ENCODE assay signal across 1 cellular context in the genomic region with DNA sequence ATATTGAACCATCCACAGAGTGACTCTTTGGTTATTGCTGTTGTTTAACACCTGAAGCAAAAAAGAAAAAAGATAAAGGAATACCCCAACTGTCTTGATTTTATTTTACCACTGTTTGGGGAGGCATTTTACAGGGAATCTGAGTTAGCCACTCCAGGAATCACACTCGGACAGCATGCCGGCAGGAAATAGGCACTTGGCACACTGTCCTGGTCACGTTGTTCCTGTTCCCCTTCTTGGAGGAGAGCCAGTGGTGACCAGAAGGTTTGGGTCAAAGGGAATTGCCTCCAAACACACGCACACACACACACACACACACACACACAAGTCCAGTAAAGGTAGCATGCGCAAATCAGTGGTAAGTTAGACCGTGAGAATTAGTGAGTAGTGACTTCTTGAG.
TF ChIP-seq lines count a peak whose summit lies in the region.

No MANE protein-coding gene starts in this region.

TF ChIP-seq in liver, 16 proteins besides CTCF, POLR2A, EP300 and RAD21 (continued from another document):
- TF ChIP-seq, protein P1, sequence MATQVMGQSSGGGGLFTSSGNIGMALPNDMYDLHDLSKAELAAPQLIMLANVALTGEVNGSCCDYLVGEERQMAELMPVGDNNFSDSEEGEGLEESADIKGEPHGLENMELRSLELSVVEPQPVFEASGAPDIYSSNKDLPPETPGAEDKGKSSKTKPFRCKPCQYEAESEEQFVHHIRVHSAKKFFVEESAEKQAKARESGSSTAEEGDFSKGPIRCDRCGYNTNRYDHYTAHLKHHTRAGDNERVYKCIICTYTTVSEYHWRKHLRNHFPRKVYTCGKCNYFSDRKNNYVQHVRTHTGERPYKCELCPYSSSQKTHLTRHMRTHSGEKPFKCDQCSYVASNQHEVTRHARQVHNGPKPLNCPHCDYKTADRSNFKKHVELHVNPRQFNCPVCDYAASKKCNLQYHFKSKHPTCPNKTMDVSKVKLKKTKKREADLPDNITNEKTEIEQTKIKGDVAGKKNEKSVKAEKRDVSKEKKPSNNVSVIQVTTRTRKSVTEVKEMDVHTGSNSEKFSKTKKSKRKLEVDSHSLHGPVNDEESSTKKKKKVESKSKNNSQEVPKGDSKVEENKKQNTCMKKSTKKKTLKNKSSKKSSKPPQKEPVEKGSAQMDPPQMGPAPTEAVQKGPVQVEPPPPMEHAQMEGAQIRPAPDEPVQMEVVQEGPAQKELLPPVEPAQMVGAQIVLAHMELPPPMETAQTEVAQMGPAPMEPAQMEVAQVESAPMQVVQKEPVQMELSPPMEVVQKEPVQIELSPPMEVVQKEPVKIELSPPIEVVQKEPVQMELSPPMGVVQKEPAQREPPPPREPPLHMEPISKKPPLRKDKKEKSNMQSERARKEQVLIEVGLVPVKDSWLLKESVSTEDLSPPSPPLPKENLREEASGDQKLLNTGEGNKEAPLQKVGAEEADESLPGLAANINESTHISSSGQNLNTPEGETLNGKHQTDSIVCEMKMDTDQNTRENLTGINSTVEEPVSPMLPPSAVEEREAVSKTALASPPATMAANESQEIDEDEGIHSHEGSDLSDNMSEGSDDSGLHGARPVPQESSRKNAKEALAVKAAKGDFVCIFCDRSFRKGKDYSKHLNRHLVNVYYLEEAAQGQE (IDR thresholded peaks at IDR 0.05): no peak
